ENCODE assay signal across 17 cellular contexts in genomic region chr22:23393721-23394320, GRCh38.
DNase-seq lines count a peak whose midpoint lies in the region; ATAC-seq and TF ChIP-seq lines count a peak whose summit lies in the region.
"Had no signal": no experiment of that assay in that cellular context is flagged by ENCODE, and none has a peak within 500 bp of the region (broad histone marks: within the 10 kb centered on the region; RNA-seq: fewer than 3 reads in every experiment).

No MANE protein-coding gene starts in this region.

- H2AFZ ChIP-seq in neuronal stem cell (ENCODE audit: low read length): no peak overlapping the region

- CTCF ChIA-PET in WTC11 (lab: Charles Lee): interaction anchor here (0.6 to 2.9 kb wide), 2 partner anchors 8 to 641 kb away, joined by 3 to 17 read pairs; no protein-coding TSS in a partner anchor

- no peak overlapping the region for H3K4ac ChIP-seq in neuronal stem cell (ENCODE audit: low read length)

- peak overlapping the region; percentile 31 for H2BK120ac ChIP-seq in neuronal stem cell (ENCODE audit: low read depth, low read length)

- H3K27ac Mint-ChIP-seq in WTC11: no peak overlapping the region
- H3K27ac Mint-ChIP-seq: CD14-positive monocyte had no signal

- no peaks in the 10 kb centered on the region for H3K36me3 Mint-ChIP-seq in activated T-cell treated with anti-CD3 and anti-CD28 coated beads, Interleukin-2, amount 50 U/mL, for 4 hours (ENCODE audit: insufficient read depth)
- H3K36me3 Mint-ChIP-seq in WTC11: no peaks in the 10 kb centered on the region
- H3K36me3 Mint-ChIP-seq: CD14-positive monocyte had no signal

- no peak overlapping the region for H4K8ac ChIP-seq in neuronal stem cell (ENCODE audit: low read depth, low read length)

- H3K9me3 Mint-ChIP-seq in activated T-cell treated with anti-CD3 and anti-CD28 coated beads, Interleukin-2, amount 50 U/mL, for 4 hours: no peaks in the 10 kb centered on the region
- H3K9me3 Mint-ChIP-seq in WTC11: no peaks in the 10 kb centered on the region

- H3K4me3 Mint-ChIP-seq in activated T-cell treated with anti-CD3 and anti-CD28 coated beads, Interleukin-2, amount 50 U/mL, for 4 hours: no peak overlapping the region
- H3K4me3 Mint-ChIP-seq in WTC11: no peak overlapping the region
- H3K4me3 Mint-ChIP-seq: CD14-positive monocyte had no signal

- H3K4me2 ChIP-seq in neuronal stem cell (ENCODE audit: insufficient read depth, low read length, poor library complexity, severe bottlenecking): no peak overlapping the region

- H3K27ac ChIP-seq in neuronal stem cell (replicated peaks; ENCODE audit: low read length): no peak overlapping the region
- no peak overlapping the region for H3K27ac ChIP-seq in upper lobe of right lung

- no peaks in the 10 kb centered on the region for H3K27me3 ChIP-seq in neuronal stem cell (ENCODE audit: control insufficient read depth in 3 of 3, insufficient read depth in 3 of 3, low read depth in 1 of 3, low read length in 3 of 3)
- no peaks in the 10 kb centered on the region for H3K27me3 ChIP-seq in upper lobe of right lung

- no peaks in the 10 kb centered on the region for H3K9me3 ChIP-seq in neuronal stem cell (replicated peaks in 1 of 2; ENCODE audit: control insufficient read depth in 2 of 2, insufficient read depth in 1 of 2, low read depth in 1 of 2, low read length in 2 of 2)
- no peaks in the 10 kb centered on the region for H3K9me3 ChIP-seq in upper lobe of right lung

- H2BK5ac ChIP-seq in neuronal stem cell (ENCODE audit: low read length): no peak overlapping the region

- TF ChIP-seq CTCF in WTC11 (IDR thresholded peaks at IDR 0.05): no peak
- no peak for TF ChIP-seq CTCF in upper lobe of right lung (IDR thresholded peaks at IDR 0.05)

- DNase-seq in activated T-cell treated with anti-CD3 and anti-CD28 coated beads, Interleukin-2, amount 50 U/mL, for 4 hours: peak; percentile 3
- DNase-seq in activated T-cell treated with anti-CD3 and anti-CD28 coated beads for 4 hours (no peak), WTC11 (ENCODE audit: low spot score) (peak; percentile 8), neuronal stem cell (ENCODE audit: low spot score) (no peak), upper lobe of right lung (peak; percentile 52), NCI-H526 (lab: John Stamatoyannopoulos, UW) (no peak), AG20443 (ENCODE audit: low spot score) (no peak), H4 (ENCODE audit: low spot score) (no peak)
- DNase-seq: COR-L47, EL, GOT3, KBM-7, NCI-H1048, NCI-H1436 treated with DMSO at 0.1 percent for 48 hours, NCI-H2029 treated with DMSO at 0.1 percent for 48 hours, NCI-H82 had no signal

- no peak for ATAC-seq in activated T-cell treated with anti-CD3 and anti-CD28 coated beads, Interleukin-2, amount 50 U/mL, for 4 hours
- ATAC-seq in WTC11: no peak
- ATAC-seq in upper lobe of right lung: no peak

- H3K79me1 ChIP-seq in neuronal stem cell (ENCODE audit: low read depth, low read length): no peaks in the 10 kb centered on the region

- H3K9ac ChIP-seq in neuronal stem cell (ENCODE audit: low read depth, low read length, poor library complexity): no peak overlapping the region

- peak overlapping the region; percentile 67 for H2BK15ac ChIP-seq in neuronal stem cell (ENCODE audit: low read length)

- H3K27me3 Mint-ChIP-seq in activated T-cell treated with anti-CD3 and anti-CD28 coated beads, Interleukin-2, amount 50 U/mL, for 4 hours (ENCODE audit: low read depth): no peaks in the 10 kb centered on the region
- no peaks in the 10 kb centered on the region for H3K27me3 Mint-ChIP-seq in WTC11 (ENCODE audit: low read depth)

- H3K4me1 ChIP-seq in neuronal stem cell (ENCODE audit: control insufficient read depth in 2 of 2, insufficient read depth in 1 of 2, low read depth in 1 of 2, low read length in 2 of 2) (peaks cover 0 to 3% of the 10 kb centered on the region in 2 donors), upper lobe of right lung (no peaks in the 10 kb centered on the region)

- no peak overlapping the region for H3K14ac ChIP-seq in neuronal stem cell (ENCODE audit: low read length)

- no peak overlapping the region for H3K4me3 ChIP-seq in neuronal stem cell (ENCODE audit: low read length in 2 of 2)
- H3K4me3 ChIP-seq in upper lobe of right lung: no peak overlapping the region

- H3K18ac ChIP-seq in neuronal stem cell (ENCODE audit: low read length): no peak overlapping the region

- no CpG with 5 or more reads among the region's 17 CpGs for WGBS in neuronal stem cell (ENCODE audit: extremely low coverage in 2 of 2, insufficient read length in 2 of 2, insufficient replicate concordance in 1 of 2), 2 donors

- H3K23ac ChIP-seq in neuronal stem cell (ENCODE audit: low read depth, low read length, poor library complexity): no peak overlapping the region

- H4K91ac ChIP-seq in neuronal stem cell (ENCODE audit: low read depth, low read length, poor library complexity): no peak overlapping the region

- POLR2A ChIA-PET in WTC11 (lab: Charles Lee): no interaction called here

- H2BK12ac ChIP-seq in neuronal stem cell (ENCODE audit: low read length): no peak overlapping the region

- intact Hi-C loops in upper lobe of right lung (cut with DNase I): no loop called here

- no peaks in the 10 kb centered on the region for H3K36me3 ChIP-seq in neuronal stem cell (replicated peaks in 1 of 2; ENCODE audit: control insufficient read depth in 2 of 2, insufficient read depth in 2 of 2, low read length in 2 of 2)
- H3K36me3 ChIP-seq in upper lobe of right lung: no peaks in the 10 kb centered on the region

- H2AK5ac ChIP-seq in neuronal stem cell (ENCODE audit: low read depth, low read length): peak overlapping the region; percentile 56

- H3K4me1 Mint-ChIP-seq in activated T-cell treated with anti-CD3 and anti-CD28 coated beads, Interleukin-2, amount 50 U/mL, for 4 hours (ENCODE audit: low read depth): no peaks in the 10 kb centered on the region
- no peaks in the 10 kb centered on the region for H3K4me1 Mint-ChIP-seq in WTC11
- H3K4me1 Mint-ChIP-seq: CD14-positive monocyte had no signal

TF ChIP-seq in WTC11, 78 proteins besides CTCF, POLR2A, EP300 and RAD21:
- no peak for TF ChIP-seq MLX (CRISPR knock-in tag; IDR thresholded peaks at IDR 0.05)
- no peak for TF ChIP-seq ZMAT4 (CRISPR knock-in tag; IDR thresholded peaks at IDR 0.05)
- TF ChIP-seq NFATC4 (CRISPR knock-in tag; IDR thresholded peaks at IDR 0.05): no peak
- TF ChIP-seq, protein P1, sequence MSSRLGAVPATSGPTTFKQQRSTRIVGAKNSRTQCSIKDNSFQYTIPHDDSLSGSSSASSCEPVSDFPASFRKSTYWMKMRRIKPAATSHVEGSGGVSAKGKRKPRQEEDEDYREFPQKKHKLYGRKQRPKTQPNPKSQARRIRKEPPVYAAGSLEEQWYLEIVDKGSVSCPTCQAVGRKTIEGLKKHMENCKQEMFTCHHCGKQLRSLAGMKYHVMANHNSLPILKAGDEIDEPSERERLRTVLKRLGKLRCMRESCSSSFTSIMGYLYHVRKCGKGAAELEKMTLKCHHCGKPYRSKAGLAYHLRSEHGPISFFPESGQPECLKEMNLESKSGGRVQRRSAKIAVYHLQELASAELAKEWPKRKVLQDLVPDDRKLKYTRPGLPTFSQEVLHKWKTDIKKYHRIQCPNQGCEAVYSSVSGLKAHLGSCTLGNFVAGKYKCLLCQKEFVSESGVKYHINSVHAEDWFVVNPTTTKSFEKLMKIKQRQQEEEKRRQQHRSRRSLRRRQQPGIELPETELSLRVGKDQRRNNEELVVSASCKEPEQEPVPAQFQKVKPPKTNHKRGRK (CRISPR knock-in tag; IDR thresholded peaks at IDR 0.05; ENCODE audit: borderline replicate concordance): no peak
- no peak for TF ChIP-seq SOX15 (CRISPR knock-in tag; IDR thresholded peaks at IDR 0.05)
- TF ChIP-seq PRRX2 (CRISPR knock-in tag; IDR thresholded peaks at IDR 0.05): no peak
- no peak for TF ChIP-seq ETV6 (CRISPR knock-in tag; IDR thresholded peaks at IDR 0.05)
- no peak for TF ChIP-seq EMX1 (CRISPR knock-in tag; IDR thresholded peaks at IDR 0.05)
- no peak for TF ChIP-seq JUN (CRISPR knock-in tag; IDR thresholded peaks at IDR 0.05)
- no peak for TF ChIP-seq IRF2 (CRISPR knock-in tag; IDR thresholded peaks at IDR 0.05; ENCODE audit: borderline replicate concordance, low read depth)
- TF ChIP-seq, protein P2, sequence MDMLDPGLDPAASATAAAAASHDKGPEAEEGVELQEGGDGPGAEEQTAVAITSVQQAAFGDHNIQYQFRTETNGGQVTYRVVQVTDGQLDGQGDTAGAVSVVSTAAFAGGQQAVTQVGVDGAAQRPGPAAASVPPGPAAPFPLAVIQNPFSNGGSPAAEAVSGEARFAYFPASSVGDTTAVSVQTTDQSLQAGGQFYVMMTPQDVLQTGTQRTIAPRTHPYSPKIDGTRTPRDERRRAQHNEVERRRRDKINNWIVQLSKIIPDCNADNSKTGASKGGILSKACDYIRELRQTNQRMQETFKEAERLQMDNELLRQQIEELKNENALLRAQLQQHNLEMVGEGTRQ (CRISPR knock-in tag; IDR thresholded peaks at IDR 0.05): no peak
- TF ChIP-seq SMAD3 (CRISPR knock-in tag; IDR thresholded peaks at IDR 0.05; ENCODE audit: borderline replicate concordance): no peak
- TF ChIP-seq GRHL2 (CRISPR knock-in tag; IDR thresholded peaks at IDR 0.05; ENCODE audit: insufficient replicate concordance, severe bottlenecking): no peak
- TF ChIP-seq FOXP1 (CRISPR knock-in tag; IDR thresholded peaks at IDR 0.05; ENCODE audit: borderline replicate concordance): no peak

Comparison
In these comparisons a context has a peak if more than half of its experiments do, and no peak if none do; other contexts are left out.
1. DNase-seq: peak in activated T-cell treated with anti-CD3 and anti-CD28 coated beads, Interleukin-2, amount 50 U/mL, for 4 hours (single experiment), WTC11 (single experiment) and upper lobe of right lung (single experiment); none in activated T-cell treated with anti-CD3 and anti-CD28 coated beads for 4 hours (single experiment), neuronal stem cell (single experiment), NCI-H526 (0 of 2), AG20443 (single experiment) and H4 (single experiment).